In genomic region chr5:158519433-158520025, GRCh38 we compare ENCODE assay signal across 22 cellular contexts.
"Had no signal": no experiment of that assay in that cellular context is flagged by ENCODE, and none has a peak within 500 bp of the region (broad histone marks: within the 10 kb centered on the region; RNA-seq: fewer than 3 reads in every experiment).

No MANE protein-coding gene starts in this region.

- FAIRE-seq: endothelial cell of umbilical vein, frontal cortex, kidney had no signal

- H3K27me3 ChIP-seq: ascending aorta, cardiac muscle cell, esophagus squamous epithelium, right atrium auricular region had no signal

- H3K27ac ChIP-seq: ascending aorta, cardiac muscle cell, left ventricle myocardium inferior, skin epidermis, VCaP had no signal

- H3K36me3 ChIP-seq: ascending aorta, cardiac muscle cell, esophagus squamous epithelium, left ventricle myocardium inferior, right atrium auricular region had no signal

- H3K9me3 ChIP-seq: ascending aorta, esophagus squamous epithelium, left ventricle myocardium inferior, right atrium auricular region had no signal

- H3K4me3 ChIP-seq: ascending aorta, cardiac muscle cell, esophagus squamous epithelium, left ventricle myocardium inferior, right atrium auricular region, skin epidermis had no signal

- DNase-seq: activated CD4-positive, alpha-beta T cell treated with anti-CD3 and anti-CD28 coated beads, Interleukin-2, amount 50 U/mL, for 1 hour; activated CD4-positive, CD25-positive, alpha-beta regulatory T cell treated with anti-CD3 and anti-CD28 coated beads, Interleukin-2, amount 50 U/mL, for 72 hours; activated CD8-positive, alpha-beta memory T cell treated with anti-CD3 and anti-CD28 coated beads, Interleukin-2, amount 50 U/mL, for 4 hours; activated effector memory CD4-positive, alpha-beta T cell treated with Interleukin-2 at 50 U/mL for 16 hours; activated naive CD4-positive, alpha-beta T cell treated with anti-CD3 and anti-CD28 coated beads, Interleukin-2, amount 50 U/mL, for 16 hours; activated T-cell treated with anti-CD3 and anti-CD28 coated beads, Interleukin-2, amount 50 U/mL, for 48 hours; dermis blood vessel endothelial cell; effector memory CD4-positive, alpha-beta T cell; esophagus squamous epithelium; head of caudate nucleus; kidney; left ventricle myocardium inferior; occipital lobe; SW 1271; T-helper 2 cell had no signal

- H3K4me1 ChIP-seq: esophagus squamous epithelium had no signal
